19 cellular contexts compared by ENCODE assay signal in genomic region chr3:133162906-133163305, GRCh38.
DNase-seq lines count a peak whose midpoint lies in the region; ATAC-seq and TF ChIP-seq lines count a peak whose summit lies in the region.
"Had no signal": no experiment of that assay in that cellular context is flagged by ENCODE, and none has a peak within 500 bp of the region (broad histone marks: within the 10 kb centered on the region; RNA-seq: fewer than 3 reads in every experiment).

No MANE protein-coding gene starts in this region.

- DNase-seq in NCI-H1436 (lab: John Stamatoyannopoulos, UW) (peak; percentile 15), NCI-H1436 treated with DMSO at 0.1 percent for 48 hours (lab: John Stamatoyannopoulos, UW) (no peak), dorsolateral prefrontal cortex (no peak), retina (peak; percentile 21), testis (no peak)
- no peak for DNase-seq in activated naive CD4-positive, alpha-beta T cell (lab: John Stamatoyannopoulos, UW)
- DNase-seq: BE2C; CD4-positive, CD25-positive, alpha-beta regulatory T cell; DMS153; EL; HFFc6; NCI-H345; NCI-H524 treated with DMSO at 0.1 percent for 48 hours; Peyer's patch; Right ventricle myocardium superior; SW 1271 had no signal

- intact Hi-C loops in dorsolateral prefrontal cortex (cut with DNase I) (no loop called here), testis (cut with DNase I; ENCODE audit: low total_unique reads) (no loop called here)

- H3K27me3 ChIP-seq in dorsolateral prefrontal cortex (no peaks in the 10 kb centered on the region), testis (no peaks in the 10 kb centered on the region)
- H3K27me3 ChIP-seq: BE2C, Peyer's patch had no signal

- H3K36me3 ChIP-seq in testis (ENCODE audit: low read depth, missing control alignments) = no peaks in the 10 kb centered on the region
- H3K36me3 ChIP-seq: Peyer's patch had no signal

- 79 to 81% methylated on average over 2 of the region's 2 CpGs for WGBS in testis, 2 donors

- no peak for ATAC-seq in GM21360 (IDR thresholded peaks at IDR 0.05; ENCODE audit: unreplicated experiment)

- TF ChIP-seq CTCF in dorsolateral prefrontal cortex (IDR thresholded peaks at IDR 0.05 in 54 of 56, conservative IDR thresholded peaks at IDR 0.05 in 2 of 56; ENCODE audit: low read depth in 1 of 56, partially characterized antibody in 56 of 56) (no peak), testis (IDR thresholded peaks at IDR 0.05) (no peak)

- TF ChIP-seq POLR2A in testis (IDR thresholded peaks at IDR 0.05) = no peak

- H3K4me3 ChIP-seq in dorsolateral prefrontal cortex = peak overlapping the region in 16 of 59 donors; percentile 2 to 34 (median 16)
- no peak overlapping the region for H3K4me3 ChIP-seq in testis
- H3K4me3 ChIP-seq: Peyer's patch had no signal

- H3K27ac ChIP-seq in angular gyrus (ENCODE audit: low read depth, low read length) (peak overlapping the region; percentile 37), dorsolateral prefrontal cortex (peak overlapping the region in 45 of 59 donors; percentile 1 to 82 (median 57)), testis (no peak overlapping the region)
- H3K27ac ChIP-seq: KMS-11, Peyer's patch had no signal

- H3K4me1 ChIP-seq in testis = no peaks in the 10 kb centered on the region
- H3K4me1 ChIP-seq: Peyer's patch had no signal

- no peaks in the 10 kb centered on the region for H3K9me3 ChIP-seq in testis
- H3K9me3 ChIP-seq: BE2C, Peyer's patch had no signal

Comparison
In these comparisons a context has a peak if more than half of its experiments do, and no peak if none do; other contexts are left out.
1. DNase-seq: peak in NCI-H1436 (single experiment) and retina (single experiment); none in NCI-H1436 treated with DMSO at 0.1 percent for 48 hours (single experiment), dorsolateral prefrontal cortex (0 of 10), activated naive CD4-positive, alpha-beta T cell (0 of 4) and testis (single experiment).
2. H3K27ac ChIP-seq: peak in angular gyrus (single experiment) and dorsolateral prefrontal cortex (45 of 59); none in testis (0 of 2).